ENCODE assay signal across 1 cellular context in the genomic region with DNA sequence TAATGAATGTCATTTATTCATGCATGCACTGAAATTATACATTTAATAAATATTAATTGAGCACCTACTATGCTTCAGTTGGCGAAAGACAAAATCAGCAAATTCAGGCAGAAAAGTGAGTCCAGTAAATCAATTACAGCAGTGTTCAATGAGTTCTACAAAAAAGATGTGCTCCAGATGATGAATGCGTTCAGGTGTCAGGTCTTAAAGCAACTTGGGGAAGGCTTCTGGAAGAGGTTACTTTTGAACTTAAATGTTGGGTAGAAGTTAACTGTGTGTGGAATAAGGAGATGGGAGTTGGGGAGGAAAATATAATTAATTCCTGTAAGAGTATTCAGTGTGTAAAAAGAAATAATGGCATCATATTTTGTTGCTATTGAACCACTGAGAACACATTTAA.
A peak's percentile ranks its signal among the peaks of the same experiment; 100 is the strongest.
TF ChIP-seq lines count a peak whose summit lies in the region.

No MANE protein-coding gene starts in this region.

TF ChIP-seq in HepG2, 621 proteins besides CTCF, POLR2A, EP300 and RAD21:
- TF ChIP-seq SMAD9 (CRISPR knock-in tag; IDR thresholded peaks at IDR 0.05), result no peak
- TF ChIP-seq RBM22 (optimal IDR thresholded peaks at IDR 0.05; ENCODE audit: low read length), result peak; percentile 96
- TF ChIP-seq POLR2G (IDR thresholded peaks at IDR 0.05; ENCODE audit: low read depth, low read length), result peak; percentile 39; the same call in 1 of the 2 replicates
TF ChIP-seq in HepG2: peak in this region for 2.
